In the genomic region with DNA sequence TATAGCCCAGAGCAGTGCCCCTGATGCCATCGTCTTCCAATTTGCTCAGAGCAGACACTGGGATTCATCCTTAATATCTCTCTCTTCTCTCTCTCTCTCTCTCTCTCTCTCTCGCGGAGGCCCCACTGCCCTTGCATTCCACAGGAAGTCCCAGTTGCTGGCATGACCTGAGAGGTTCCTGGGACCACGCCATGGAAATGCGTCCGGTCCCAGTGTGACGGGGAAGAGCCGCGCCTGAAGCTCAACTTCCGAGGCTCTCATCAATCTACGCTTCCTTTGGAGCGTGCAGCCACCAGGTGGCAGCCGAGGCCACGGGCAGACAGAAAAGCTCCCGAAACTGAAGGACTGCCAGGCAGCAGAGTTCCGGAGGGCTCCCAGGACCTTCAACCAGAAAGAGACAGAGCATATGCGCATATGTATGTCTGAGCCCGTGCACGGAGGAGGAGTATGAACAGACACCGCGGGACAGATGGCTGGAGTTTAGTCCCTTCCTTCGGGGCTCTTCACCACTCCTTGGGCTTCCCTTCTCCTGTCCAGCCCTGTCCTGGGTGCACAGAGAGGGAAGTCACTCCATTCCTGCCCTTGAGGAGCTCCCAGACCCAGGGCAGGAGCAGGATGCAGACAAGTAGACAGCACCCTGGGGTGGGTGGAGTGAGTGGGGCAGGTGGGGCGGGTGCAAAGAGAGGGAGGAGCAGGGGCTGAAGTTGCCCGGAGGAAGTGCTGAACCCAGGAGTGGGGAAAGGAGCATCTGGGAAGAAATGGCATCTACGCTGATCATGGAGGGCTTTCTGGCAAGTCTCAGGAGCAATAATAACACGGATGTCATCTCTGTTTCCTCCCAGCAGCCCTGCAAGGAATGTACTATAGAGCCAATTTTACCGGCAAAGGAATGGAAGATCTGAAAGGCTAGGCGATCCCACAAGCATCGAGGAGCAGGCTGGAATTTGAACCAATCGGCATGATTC, we compare ENCODE assay signal across 1 cellular context.
TF ChIP-seq lines count a peak whose summit lies in the region.

No MANE protein-coding gene starts in this region.

TF ChIP-seq in K562, 482 proteins besides CTCF, POLR2A, EP300 and RAD21 (continued from another document and continues in another):
- TF ChIP-seq, protein P1, sequence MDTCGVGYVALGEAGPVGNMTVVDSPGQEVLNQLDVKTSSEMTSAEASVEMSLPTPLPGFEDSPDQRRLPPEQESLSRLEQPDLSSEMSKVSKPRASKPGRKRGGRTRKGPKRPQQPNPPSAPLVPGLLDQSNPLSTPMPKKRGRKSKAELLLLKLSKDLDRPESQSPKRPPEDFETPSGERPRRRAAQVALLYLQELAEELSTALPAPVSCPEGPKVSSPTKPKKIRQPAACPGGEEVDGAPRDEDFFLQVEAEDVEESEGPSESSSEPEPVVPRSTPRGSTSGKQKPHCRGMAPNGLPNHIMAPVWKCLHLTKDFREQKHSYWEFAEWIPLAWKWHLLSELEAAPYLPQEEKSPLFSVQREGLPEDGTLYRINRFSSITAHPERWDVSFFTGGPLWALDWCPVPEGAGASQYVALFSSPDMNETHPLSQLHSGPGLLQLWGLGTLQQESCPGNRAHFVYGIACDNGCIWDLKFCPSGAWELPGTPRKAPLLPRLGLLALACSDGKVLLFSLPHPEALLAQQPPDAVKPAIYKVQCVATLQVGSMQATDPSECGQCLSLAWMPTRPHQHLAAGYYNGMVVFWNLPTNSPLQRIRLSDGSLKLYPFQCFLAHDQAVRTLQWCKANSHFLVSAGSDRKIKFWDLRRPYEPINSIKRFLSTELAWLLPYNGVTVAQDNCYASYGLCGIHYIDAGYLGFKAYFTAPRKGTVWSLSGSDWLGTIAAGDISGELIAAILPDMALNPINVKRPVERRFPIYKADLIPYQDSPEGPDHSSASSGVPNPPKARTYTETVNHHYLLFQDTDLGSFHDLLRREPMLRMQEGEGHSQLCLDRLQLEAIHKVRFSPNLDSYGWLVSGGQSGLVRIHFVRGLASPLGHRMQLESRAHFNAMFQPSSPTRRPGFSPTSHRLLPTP (IDR thresholded peaks at IDR 0.05; ENCODE audit: borderline replicate concordance, extremely low read depth, insufficient read length) = no peak
- no peak for TF ChIP-seq ZNF644 (tag; IDR thresholded peaks at IDR 0.05; ENCODE audit: low read depth)
- TF ChIP-seq, protein P2, sequence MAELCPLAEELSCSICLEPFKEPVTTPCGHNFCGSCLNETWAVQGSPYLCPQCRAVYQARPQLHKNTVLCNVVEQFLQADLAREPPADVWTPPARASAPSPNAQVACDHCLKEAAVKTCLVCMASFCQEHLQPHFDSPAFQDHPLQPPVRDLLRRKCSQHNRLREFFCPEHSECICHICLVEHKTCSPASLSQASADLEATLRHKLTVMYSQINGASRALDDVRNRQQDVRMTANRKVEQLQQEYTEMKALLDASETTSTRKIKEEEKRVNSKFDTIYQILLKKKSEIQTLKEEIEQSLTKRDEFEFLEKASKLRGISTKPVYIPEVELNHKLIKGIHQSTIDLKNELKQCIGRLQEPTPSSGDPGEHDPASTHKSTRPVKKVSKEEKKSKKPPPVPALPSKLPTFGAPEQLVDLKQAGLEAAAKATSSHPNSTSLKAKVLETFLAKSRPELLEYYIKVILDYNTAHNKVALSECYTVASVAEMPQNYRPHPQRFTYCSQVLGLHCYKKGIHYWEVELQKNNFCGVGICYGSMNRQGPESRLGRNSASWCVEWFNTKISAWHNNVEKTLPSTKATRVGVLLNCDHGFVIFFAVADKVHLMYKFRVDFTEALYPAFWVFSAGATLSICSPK (IDR thresholded peaks at IDR 0.05; ENCODE audit: borderline replicate concordance) = no peak
- TF ChIP-seq RCOR1 (IDR thresholded peaks at IDR 0.05; ENCODE audit: borderline replicate concordance in 1 of 2, low read depth in 2 of 2, low read length in 2 of 2) = peak; percentile 11 to 73; a peak in 2 of 4 replicates
- TF ChIP-seq RB1 (IDR thresholded peaks at IDR 0.05; ENCODE audit: low read depth) = peak; percentile 95
- TF ChIP-seq, protein P3, sequence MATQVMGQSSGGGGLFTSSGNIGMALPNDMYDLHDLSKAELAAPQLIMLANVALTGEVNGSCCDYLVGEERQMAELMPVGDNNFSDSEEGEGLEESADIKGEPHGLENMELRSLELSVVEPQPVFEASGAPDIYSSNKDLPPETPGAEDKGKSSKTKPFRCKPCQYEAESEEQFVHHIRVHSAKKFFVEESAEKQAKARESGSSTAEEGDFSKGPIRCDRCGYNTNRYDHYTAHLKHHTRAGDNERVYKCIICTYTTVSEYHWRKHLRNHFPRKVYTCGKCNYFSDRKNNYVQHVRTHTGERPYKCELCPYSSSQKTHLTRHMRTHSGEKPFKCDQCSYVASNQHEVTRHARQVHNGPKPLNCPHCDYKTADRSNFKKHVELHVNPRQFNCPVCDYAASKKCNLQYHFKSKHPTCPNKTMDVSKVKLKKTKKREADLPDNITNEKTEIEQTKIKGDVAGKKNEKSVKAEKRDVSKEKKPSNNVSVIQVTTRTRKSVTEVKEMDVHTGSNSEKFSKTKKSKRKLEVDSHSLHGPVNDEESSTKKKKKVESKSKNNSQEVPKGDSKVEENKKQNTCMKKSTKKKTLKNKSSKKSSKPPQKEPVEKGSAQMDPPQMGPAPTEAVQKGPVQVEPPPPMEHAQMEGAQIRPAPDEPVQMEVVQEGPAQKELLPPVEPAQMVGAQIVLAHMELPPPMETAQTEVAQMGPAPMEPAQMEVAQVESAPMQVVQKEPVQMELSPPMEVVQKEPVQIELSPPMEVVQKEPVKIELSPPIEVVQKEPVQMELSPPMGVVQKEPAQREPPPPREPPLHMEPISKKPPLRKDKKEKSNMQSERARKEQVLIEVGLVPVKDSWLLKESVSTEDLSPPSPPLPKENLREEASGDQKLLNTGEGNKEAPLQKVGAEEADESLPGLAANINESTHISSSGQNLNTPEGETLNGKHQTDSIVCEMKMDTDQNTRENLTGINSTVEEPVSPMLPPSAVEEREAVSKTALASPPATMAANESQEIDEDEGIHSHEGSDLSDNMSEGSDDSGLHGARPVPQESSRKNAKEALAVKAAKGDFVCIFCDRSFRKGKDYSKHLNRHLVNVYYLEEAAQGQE (CRISPR knock-in tag; IDR thresholded peaks at IDR 0.05; ENCODE audit: low read depth) = peak; percentile 62; the same call in 1 of the 2 replicates
- TF ChIP-seq, protein P4, sequence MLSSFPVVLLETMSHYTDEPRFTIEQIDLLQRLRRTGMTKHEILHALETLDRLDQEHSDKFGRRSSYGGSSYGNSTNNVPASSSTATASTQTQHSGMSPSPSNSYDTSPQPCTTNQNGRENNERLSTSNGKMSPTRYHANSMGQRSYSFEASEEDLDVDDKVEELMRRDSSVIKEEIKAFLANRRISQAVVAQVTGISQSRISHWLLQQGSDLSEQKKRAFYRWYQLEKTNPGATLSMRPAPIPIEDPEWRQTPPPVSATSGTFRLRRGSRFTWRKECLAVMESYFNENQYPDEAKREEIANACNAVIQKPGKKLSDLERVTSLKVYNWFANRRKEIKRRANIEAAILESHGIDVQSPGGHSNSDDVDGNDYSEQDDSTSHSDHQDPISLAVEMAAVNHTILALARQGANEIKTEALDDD (IDR thresholded peaks at IDR 0.05) = no peak
- TF ChIP-seq FOXK2 (conservative IDR thresholded peaks at IDR 0.05 in 1 of 2, IDR thresholded peaks at IDR 0.05 in 1 of 2; ENCODE audit: low read depth in 2 of 2) = peak; percentile 71 to 75
- TF ChIP-seq ZNF431 (CRISPR knock-in tag; IDR thresholded peaks at IDR 0.05) = 0 out of 2 replicates have a peak, but pooled peaks have one; percentile 39
- TF ChIP-seq SAP30 (IDR thresholded peaks at IDR 0.05; ENCODE audit: borderline replicate concordance, insufficient read depth, low read depth, low read length, poor library complexity, severe bottlenecking) = no peak
- no peak for TF ChIP-seq COPS2 (conservative IDR thresholded peaks at IDR 0.05)
- TF ChIP-seq SLC30A9 (CRISPR knock-in tag; IDR thresholded peaks at IDR 0.05) = no peak
- TF ChIP-seq HDAC8 (tag; IDR thresholded peaks at IDR 0.05) = no peak
- no peak for TF ChIP-seq ZNF3 (CRISPR knock-in tag; IDR thresholded peaks at IDR 0.05)
- TF ChIP-seq, protein P5, sequence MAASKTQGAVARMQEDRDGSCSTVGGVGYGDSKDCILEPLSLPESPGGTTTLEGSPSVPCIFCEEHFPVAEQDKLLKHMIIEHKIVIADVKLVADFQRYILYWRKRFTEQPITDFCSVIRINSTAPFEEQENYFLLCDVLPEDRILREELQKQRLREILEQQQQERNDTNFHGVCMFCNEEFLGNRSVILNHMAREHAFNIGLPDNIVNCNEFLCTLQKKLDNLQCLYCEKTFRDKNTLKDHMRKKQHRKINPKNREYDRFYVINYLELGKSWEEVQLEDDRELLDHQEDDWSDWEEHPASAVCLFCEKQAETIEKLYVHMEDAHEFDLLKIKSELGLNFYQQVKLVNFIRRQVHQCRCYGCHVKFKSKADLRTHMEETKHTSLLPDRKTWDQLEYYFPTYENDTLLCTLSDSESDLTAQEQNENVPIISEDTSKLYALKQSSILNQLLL (CRISPR knock-in tag; IDR thresholded peaks at IDR 0.05; ENCODE audit: borderline replicate concordance) = no peak
- no peak for TF ChIP-seq NCOA6 (IDR thresholded peaks at IDR 0.05)
- TF ChIP-seq ZNF311 (CRISPR knock-in tag; IDR thresholded peaks at IDR 0.05) = no peak
- no peak for TF ChIP-seq NONO (IDR thresholded peaks at IDR 0.05; ENCODE audit: low read depth in 2 of 2, low read length in 1 of 2)
- TF ChIP-seq RBM17 (IDR thresholded peaks at IDR 0.05; ENCODE audit: borderline replicate concordance, low read depth, low read length) = no peak
- TF ChIP-seq ZNF197 (CRISPR knock-in tag; IDR thresholded peaks at IDR 0.05; ENCODE audit: low read depth) = no peak
- TF ChIP-seq E2F3 (CRISPR knock-in tag; IDR thresholded peaks at IDR 0.05) = no peak
- no peak for TF ChIP-seq FOSL1 (tag; conservative IDR thresholded peaks at IDR 0.05)
- TF ChIP-seq, protein P6, sequence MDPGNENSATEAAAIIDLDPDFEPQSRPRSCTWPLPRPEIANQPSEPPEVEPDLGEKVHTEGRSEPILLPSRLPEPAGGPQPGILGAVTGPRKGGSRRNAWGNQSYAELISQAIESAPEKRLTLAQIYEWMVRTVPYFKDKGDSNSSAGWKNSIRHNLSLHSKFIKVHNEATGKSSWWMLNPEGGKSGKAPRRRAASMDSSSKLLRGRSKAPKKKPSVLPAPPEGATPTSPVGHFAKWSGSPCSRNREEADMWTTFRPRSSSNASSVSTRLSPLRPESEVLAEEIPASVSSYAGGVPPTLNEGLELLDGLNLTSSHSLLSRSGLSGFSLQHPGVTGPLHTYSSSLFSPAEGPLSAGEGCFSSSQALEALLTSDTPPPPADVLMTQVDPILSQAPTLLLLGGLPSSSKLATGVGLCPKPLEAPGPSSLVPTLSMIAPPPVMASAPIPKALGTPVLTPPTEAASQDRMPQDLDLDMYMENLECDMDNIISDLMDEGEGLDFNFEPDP (CRISPR knock-in tag; IDR thresholded peaks at IDR 0.05) = peak; percentile 73; the same call in 1 of the 2 replicates
- TF ChIP-seq ZNF146 (CRISPR knock-in tag; IDR thresholded peaks at IDR 0.05; ENCODE audit: unreplicated experiment) = no peak
- TF ChIP-seq SMAD2 (IDR thresholded peaks at IDR 0.05; ENCODE audit: low read depth, low read length) = no peak
- TF ChIP-seq, protein P7, sequence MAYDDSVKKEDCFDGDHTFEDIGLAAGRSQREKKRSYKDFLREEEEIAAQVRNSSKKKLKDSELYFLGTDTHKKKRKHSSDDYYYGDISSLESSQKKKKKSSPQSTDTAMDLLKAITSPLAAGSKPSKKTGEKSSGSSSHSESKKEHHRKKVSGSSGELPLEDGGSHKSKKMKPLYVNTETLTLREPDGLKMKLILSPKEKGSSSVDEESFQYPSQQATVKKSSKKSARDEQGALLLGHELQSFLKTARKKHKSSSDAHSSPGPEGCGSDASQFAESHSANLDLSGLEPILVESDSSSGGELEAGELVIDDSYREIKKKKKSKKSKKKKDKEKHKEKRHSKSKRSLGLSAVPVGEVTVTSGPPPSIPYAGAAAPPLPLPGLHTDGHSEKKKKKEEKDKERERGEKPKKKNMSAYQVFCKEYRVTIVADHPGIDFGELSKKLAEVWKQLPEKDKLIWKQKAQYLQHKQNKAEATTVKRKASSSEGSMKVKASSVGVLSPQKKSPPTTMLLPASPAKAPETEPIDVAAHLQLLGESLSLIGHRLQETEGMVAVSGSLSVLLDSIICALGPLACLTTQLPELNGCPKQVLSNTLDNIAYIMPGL (CRISPR knock-in tag; IDR thresholded peaks at IDR 0.05) = no peak; the same call in 1 of the 2 replicates
- TF ChIP-seq, protein P8, sequence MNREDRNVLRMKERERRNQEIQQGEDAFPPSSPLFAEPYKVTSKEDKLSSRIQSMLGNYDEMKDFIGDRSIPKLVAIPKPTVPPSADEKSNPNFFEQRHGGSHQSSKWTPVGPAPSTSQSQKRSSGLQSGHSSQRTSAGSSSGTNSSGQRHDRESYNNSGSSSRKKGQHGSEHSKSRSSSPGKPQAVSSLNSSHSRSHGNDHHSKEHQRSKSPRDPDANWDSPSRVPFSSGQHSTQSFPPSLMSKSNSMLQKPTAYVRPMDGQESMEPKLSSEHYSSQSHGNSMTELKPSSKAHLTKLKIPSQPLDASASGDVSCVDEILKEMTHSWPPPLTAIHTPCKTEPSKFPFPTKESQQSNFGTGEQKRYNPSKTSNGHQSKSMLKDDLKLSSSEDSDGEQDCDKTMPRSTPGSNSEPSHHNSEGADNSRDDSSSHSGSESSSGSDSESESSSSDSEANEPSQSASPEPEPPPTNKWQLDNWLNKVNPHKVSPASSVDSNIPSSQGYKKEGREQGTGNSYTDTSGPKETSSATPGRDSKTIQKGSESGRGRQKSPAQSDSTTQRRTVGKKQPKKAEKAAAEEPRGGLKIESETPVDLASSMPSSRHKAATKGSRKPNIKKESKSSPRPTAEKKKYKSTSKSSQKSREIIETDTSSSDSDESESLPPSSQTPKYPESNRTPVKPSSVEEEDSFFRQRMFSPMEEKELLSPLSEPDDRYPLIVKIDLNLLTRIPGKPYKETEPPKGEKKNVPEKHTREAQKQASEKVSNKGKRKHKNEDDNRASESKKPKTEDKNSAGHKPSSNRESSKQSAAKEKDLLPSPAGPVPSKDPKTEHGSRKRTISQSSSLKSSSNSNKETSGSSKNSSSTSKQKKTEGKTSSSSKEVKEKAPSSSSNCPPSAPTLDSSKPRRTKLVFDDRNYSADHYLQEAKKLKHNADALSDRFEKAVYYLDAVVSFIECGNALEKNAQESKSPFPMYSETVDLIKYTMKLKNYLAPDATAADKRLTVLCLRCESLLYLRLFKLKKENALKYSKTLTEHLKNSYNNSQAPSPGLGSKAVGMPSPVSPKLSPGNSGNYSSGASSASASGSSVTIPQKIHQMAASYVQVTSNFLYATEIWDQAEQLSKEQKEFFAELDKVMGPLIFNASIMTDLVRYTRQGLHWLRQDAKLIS (CRISPR knock-in tag; IDR thresholded peaks at IDR 0.05) = no peak
- no peak for TF ChIP-seq U2AF2 (optimal IDR thresholded peaks at IDR 0.05; ENCODE audit: low read depth, low read length)
- no peak for TF ChIP-seq STAT5A (IDR thresholded peaks at IDR 0.05; ENCODE audit: borderline replicate concordance, low read length)
- TF ChIP-seq, protein P9, sequence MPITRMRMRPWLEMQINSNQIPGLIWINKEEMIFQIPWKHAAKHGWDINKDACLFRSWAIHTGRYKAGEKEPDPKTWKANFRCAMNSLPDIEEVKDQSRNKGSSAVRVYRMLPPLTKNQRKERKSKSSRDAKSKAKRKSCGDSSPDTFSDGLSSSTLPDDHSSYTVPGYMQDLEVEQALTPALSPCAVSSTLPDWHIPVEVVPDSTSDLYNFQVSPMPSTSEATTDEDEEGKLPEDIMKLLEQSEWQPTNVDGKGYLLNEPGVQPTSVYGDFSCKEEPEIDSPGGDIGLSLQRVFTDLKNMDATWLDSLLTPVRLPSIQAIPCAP (CRISPR knock-in tag; IDR thresholded peaks at IDR 0.05; ENCODE audit: borderline replicate concordance) = no peak
- no peak for TF ChIP-seq ZNF316 (IDR thresholded peaks at IDR 0.05)
- TF ChIP-seq SMARCE1 (IDR thresholded peaks at IDR 0.05) = peak; percentile 29; the same call in 1 of the 2 replicates
- no peak for TF ChIP-seq POU5F1 (IDR thresholded peaks at IDR 0.05; ENCODE audit: borderline replicate concordance, low read depth, low read length, partially characterized antibody)
- peak in 1 of 2 experiments; percentile 82; a peak in 1 of 4 replicates for TF ChIP-seq TEAD1 (CRISPR knock-in tag; IDR thresholded peaks at IDR 0.05)
- no peak for TF ChIP-seq RFX7 (CRISPR knock-in tag; IDR thresholded peaks at IDR 0.05)
- TF ChIP-seq ZNF561 (CRISPR knock-in tag; conservative IDR thresholded peaks at IDR 0.05) = no peak
